17 cellular contexts compared by ENCODE assay signal in the genomic region with DNA sequence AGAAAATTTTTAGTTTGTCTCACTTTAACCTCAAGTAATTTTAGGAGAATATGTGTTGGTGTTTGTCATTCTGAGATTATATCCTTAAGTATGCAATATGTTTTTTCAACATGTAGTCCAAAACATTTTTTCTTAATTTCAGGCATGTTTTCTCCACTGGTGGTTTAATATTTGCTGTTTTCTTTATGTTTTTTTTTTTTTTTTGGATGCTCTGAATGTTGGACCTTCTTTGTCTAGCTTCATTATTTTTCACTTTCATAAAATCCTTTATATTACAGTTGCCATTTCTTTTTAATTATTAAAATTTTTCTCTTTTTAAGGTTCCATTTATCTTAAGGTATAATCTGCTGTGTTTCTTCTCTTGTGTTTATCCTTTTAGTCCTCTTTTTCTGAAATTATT.
DNase-seq lines count a peak whose midpoint lies in the region; FAIRE-seq and TF ChIP-seq lines count a peak whose summit lies in the region.
"Had no signal": no experiment of that assay in that cellular context is flagged by ENCODE, and none has a peak within 500 bp of the region (broad histone marks: within the 10 kb centered on the region; RNA-seq: fewer than 3 reads in every experiment).

No MANE protein-coding gene starts in this region.

- TF ChIP-seq CTCF in kidney (IDR thresholded peaks at IDR 0.05; ENCODE audit: borderline replicate concordance, extremely low read depth, insufficient read depth) (no peak), left ventricle myocardium inferior (IDR thresholded peaks at IDR 0.05; ENCODE audit: borderline replicate concordance) (no peak)

- H3K36me3 ChIP-seq in kidney (ENCODE audit: control insufficient read depth in 1 of 2, insufficient read depth in 2 of 2, low read length in 2 of 2) (no peaks in the 10 kb centered on the region), small intestine (ENCODE audit: control insufficient read depth in 2 of 2, insufficient read depth in 2 of 2, low read length in 2 of 2) (no peaks in the 10 kb centered on the region), left ventricle myocardium inferior (no peaks in the 10 kb centered on the region)

- no peaks in the 10 kb centered on the region for H3K27me3 ChIP-seq in small intestine (ENCODE audit: control insufficient read depth in 2 of 2, insufficient read depth in 2 of 2, low read length in 2 of 2)
- no peaks in the 10 kb centered on the region for H3K27me3 ChIP-seq in left ventricle myocardium inferior (ENCODE audit: low read depth)

- intact Hi-C loops in kidney (cut with DNase I) (no loop called here), left ventricle myocardium inferior (cut with micrococcal nuclease) (no loop called here)

- H3K9me3 ChIP-seq in kidney (ENCODE audit: control insufficient read depth in 1 of 2, low read length in 2 of 2) (peaks cover 0 to 2% of the 10 kb centered on the region in 2 donors), small intestine (ENCODE audit: control insufficient read depth, low read depth) (no peaks in the 10 kb centered on the region), left ventricle myocardium inferior (replicated peaks) (peaks cover 13% of the 10 kb centered on the region)

- H3K4me3 ChIP-seq in kidney (ENCODE audit: low read length in 2 of 2): no peak overlapping the region
- H3K4me3 ChIP-seq in small intestine (ENCODE audit: low read depth in 1 of 2, low read length in 2 of 2): no peak overlapping the region
- no peak overlapping the region for H3K4me3 ChIP-seq in left ventricle myocardium inferior

- DNase-seq in kidney (no peak), small intestine (no peak), NCI-H1694 (lab: John Stamatoyannopoulos, UW) (no peak), left ventricle myocardium inferior (no peak), DMS79 (lab: John Stamatoyannopoulos, UW) (no peak)
- DNase-seq: C1 segment of cervical spinal cord; Calu3; CD4-positive, alpha-beta memory T cell; COR-L47; DMS53; DND-41; H7; HCEC 1CT had no signal

- H3K4me1 ChIP-seq in kidney (ENCODE audit: control insufficient read depth in 1 of 2, insufficient read depth in 1 of 2, low read depth in 1 of 2, low read length in 2 of 2): no peaks in the 10 kb centered on the region
- no peaks in the 10 kb centered on the region for H3K4me1 ChIP-seq in small intestine (ENCODE audit: control insufficient read depth in 2 of 2, insufficient read depth in 1 of 2, low read depth in 1 of 2, low read length in 1 of 2)
- H3K4me1 ChIP-seq in left ventricle myocardium inferior: no peaks in the 10 kb centered on the region

- H3K27ac ChIP-seq in kidney (ENCODE audit: low read depth in 2 of 2, low read length in 2 of 2) (no peak overlapping the region), small intestine (ENCODE audit: low read depth in 1 of 2, low read length in 1 of 2) (no peak overlapping the region), left ventricle myocardium inferior (replicated peaks) (no peak overlapping the region)

- H3K9ac ChIP-seq in kidney (ENCODE audit: low read length in 2 of 2): no peak overlapping the region

- peak; percentile 62 for FAIRE-seq in TTC549 (lab: Jason Lieb, UNC)
- FAIRE-seq in kidney (lab: Jason Lieb, UNC): peak; percentile 58
- FAIRE-seq in small intestine (lab: Jason Lieb, UNC): peak; percentile 41
- FAIRE-seq: G401.6, GM12892, H1 had no signal
